In genomic region chr17:45308840-45309239, GRCh38 we compare ENCODE assay signal across 16 cellular contexts. TPM values are rescaled to one million over a fixed set of nuclear protein-coding genes. Genes with fewer than 3 reads are reported as not detected.
A peak's percentile ranks its signal among the peaks of the same experiment; 100 is the strongest.
DNase-seq lines count a peak whose midpoint lies in the region; ATAC-seq, FAIRE-seq and TF ChIP-seq lines count a peak whose summit lies in the region.
"Had no signal": no experiment of that assay in that cellular context is flagged by ENCODE, and none has a peak within 500 bp of the region (broad histone marks: within the 10 kb centered on the region; RNA-seq: fewer than 3 reads in every experiment).

No MANE protein-coding gene starts in this region.

- TF ChIP-seq POLR2A in heart left ventricle (IDR thresholded peaks at IDR 0.05) (no peak), transverse colon (IDR thresholded peaks at IDR 0.05) (no peak), GM12891 (IDR thresholded peaks at IDR 0.05; ENCODE audit: low read depth, low read length) (no peak)

- POLR2A ChIA-PET in activated CD4-positive, alpha-beta memory T cell treated with anti-CD3 and anti-CD28 coated beads for 36 hours (lab: Charles Lee), result interaction anchor here (0.8 to 4.0 kb wide), 2 partner anchors 8 to 82 kb away, joined by 3 to 41 read pairs; partner anchors contain the start of gene MAP3K14

- H3K36me3 Mint-ChIP-seq in activated CD4-positive, alpha-beta memory T cell treated with anti-CD3 and anti-CD28 coated beads for 36 hours, result peaks cover 71% of the 10 kb centered on the region

- FAIRE-seq in GM12891 (lab: Jason Lieb, UNC), result no peak

- H3K27me3 ChIP-seq in heart left ventricle (no peaks in the 10 kb centered on the region), muscle layer of colon (ENCODE audit: control insufficient read depth in 1 of 2, insufficient read depth in 2 of 2, low read length in 2 of 2) (no peaks in the 10 kb centered on the region), transverse colon (no peaks in the 10 kb centered on the region)
- H3K27me3 ChIP-seq: ovary, SJCRH30 had no signal

- H3K36me3 ChIP-seq in heart left ventricle (peaks cover 0 to 24% (median 0%) of the 10 kb centered on the region in 9 donors), muscle layer of colon (ENCODE audit: insufficient read depth, low read length) (no peaks in the 10 kb centered on the region), transverse colon (no peaks in the 10 kb centered on the region)
- H3K36me3 ChIP-seq: ovary, SJCRH30 had no signal

- 98 to 100% (median 99%) methylated on average over 4 to 5 of the region's 5 CpGs for WGBS in heart left ventricle, 4 donors
- 96 to 100% methylated on average over 2 to 5 of the region's 5 CpGs for WGBS in transverse colon (ENCODE audit: low coverage in 1 of 2), 2 donors

- in situ Hi-C loops in transverse colon (cut with MboI; ENCODE audit: low pct_ligation_motif_present in 1 of 4, low pct_unique_long_range_greater_than_20kb in 1 of 4, low sequenced_read_pairs in 3 of 4), result no loop called here

- TF ChIP-seq EP300 in transverse colon (IDR thresholded peaks at IDR 0.05; ENCODE audit: low read depth), result no peak

- no peaks in the 10 kb centered on the region for H3K9me3 ChIP-seq in heart left ventricle
- H3K9me3 ChIP-seq in muscle layer of colon (ENCODE audit: low read length), result no peaks in the 10 kb centered on the region
- H3K9me3 ChIP-seq in transverse colon, result no peaks in the 10 kb centered on the region
- H3K9me3 ChIP-seq: ovary, SJCRH30 had no signal

- H3K4me3 Mint-ChIP-seq in activated CD4-positive, alpha-beta memory T cell treated with anti-CD3 and anti-CD28 coated beads for 36 hours, result no peak overlapping the region

- H3K27ac Mint-ChIP-seq in activated CD4-positive, alpha-beta memory T cell treated with anti-CD3 and anti-CD28 coated beads for 36 hours, result peak overlapping the region; percentile 97

- H3K9ac ChIP-seq in muscle layer of colon (ENCODE audit: low read length), result no peak overlapping the region

- TF ChIP-seq CTCF in heart left ventricle (IDR thresholded peaks at IDR 0.05) (no peak), transverse colon (IDR thresholded peaks at IDR 0.05) (no peak)

- ATAC-seq in heart left ventricle (no peak), HG03520 (IDR thresholded peaks at IDR 0.05; ENCODE audit: unreplicated experiment) (no peak)

- peaks cover 85% of the 10 kb centered on the region for H3K4me1 Mint-ChIP-seq in activated CD4-positive, alpha-beta memory T cell treated with anti-CD3 and anti-CD28 coated beads for 36 hours (ENCODE audit: low read depth)

- CTCF ChIA-PET in activated CD4-positive, alpha-beta memory T cell treated with anti-CD3 and anti-CD28 coated beads for 36 hours (lab: Charles Lee), result interaction anchor here (0.9 to 4.3 kb wide), 5 partner anchors 9 to 173 kb away, joined by 3 to 16 read pairs (median 3); partner anchors contain the start of gene ACBD4

- H3K27ac ChIP-seq in heart left ventricle (peak overlapping the region in 8 of 12 donors; percentile 9 to 95 (median 68)), muscle layer of colon (ENCODE audit: low read depth, low read length) (peak overlapping the region; percentile 19), transverse colon (peak overlapping the region; percentile 99 to 100 (median 100))
- H3K27ac ChIP-seq: epithelial cell of prostate, SJCRH30 had no signal

- H3K4me3 ChIP-seq in heart left ventricle (no peak overlapping the region), muscle layer of colon (ENCODE audit: low read depth in 1 of 2, low read length in 2 of 2) (no peak overlapping the region), transverse colon (no peak overlapping the region)
- H3K4me3 ChIP-seq: ovary, SJCRH30 had no signal

- H3K9me3 Mint-ChIP-seq in activated CD4-positive, alpha-beta memory T cell treated with anti-CD3 and anti-CD28 coated beads for 36 hours, result no peaks in the 10 kb centered on the region

- DNase-seq in heart left ventricle, result no peak
- no peak for DNase-seq in cardiac septum (ENCODE audit: low spot score)
- DNase-seq in activated CD4-positive, alpha-beta memory T cell treated with anti-CD3 and anti-CD28 coated beads for 36 hours, result no peak
- DNase-seq in transverse colon, result no peak
- no peak for DNase-seq in DMS79 (lab: John Stamatoyannopoulos, UW)
- DNase-seq in GM12891 (ENCODE audit: insufficient read length, low spot score), result no peak
- DNase-seq: AML-193; NCI-H2029; ovary; SJCRH30; stimulated activated CD8-positive, alpha-beta memory T cell treated with anti-CD3 and anti-CD28 coated beads, Interleukin-4, amount 100 ng/mL, for 48 hours had no signal

- intact Hi-C loops in heart left ventricle (cut with DNase I) (no loop called here), cardiac septum (cut with DNase I) (no loop called here), transverse colon (cut with DNase I; ENCODE audit: low total_unique reads) (no loop called here)
- intact Hi-C loops in activated CD4-positive, alpha-beta memory T cell treated with anti-CD3 and anti-CD28 coated beads for 36 hours (cut with micrococcal nuclease), result no loop called here

- H3K4me1 ChIP-seq in heart left ventricle (peaks cover 8 to 100% (median 75%) of the 10 kb centered on the region in 12 donors), muscle layer of colon (ENCODE audit: insufficient read depth, low read length) (peaks cover 85% of the 10 kb centered on the region), transverse colon (peaks cover 78 to 94% (median 88%) of the 10 kb centered on the region in 4 donors)

- no peaks in the 10 kb centered on the region for H3K27me3 Mint-ChIP-seq in activated CD4-positive, alpha-beta memory T cell treated with anti-CD3 and anti-CD28 coated beads for 36 hours

TF ChIP-seq in GM12891, 5 proteins besides CTCF, POLR2A, EP300 and RAD21:
- TF ChIP-seq POLR2AphosphoS5 (IDR thresholded peaks at IDR 0.05; ENCODE audit: low read depth, low read length) (no peak), SPI1 (IDR thresholded peaks at IDR 0.05; ENCODE audit: low read depth, low read length) (no peak), PAX5 (IDR thresholded peaks at IDR 0.05; ENCODE audit: insufficient read depth, low read length, severe bottlenecking) (no peak), TAF1 (IDR thresholded peaks at IDR 0.05; ENCODE audit: low read depth, low read length) (no peak), POU2F2 (IDR thresholded peaks at IDR 0.05; ENCODE audit: low read depth, low read length) (no peak)

RNA-seq across cellular contexts. Expression of gene MAP3K14, which starts 8.0 kb away (rescaled TPM):
- total RNA-seq in heart left ventricle (10 to 100 TPM in 8 of 9 donors, 1 to 10 TPM in 1; 9.9 to 21.9 (median 12.7) TPM), cardiac septum (14.6 TPM), transverse colon (10 to 100 TPM; 13.0 to 33.7 (median 18.7) TPM)
- polyA plus RNA-seq in heart left ventricle, result 10 to 100 TPM in 1 of 2 donors, 1 to 10 TPM in 1; 9.0 to 11.2 TPM
- 10 to 100 TPM; 62.9 to 65.0 TPM for total RNA-seq in activated CD4-positive, alpha-beta memory T cell treated with anti-CD3 and anti-CD28 coated beads for 36 hours
- 12.4 TPM for polyA plus RNA-seq in GM12891 (2012; ENCODE audit: low read depth, missing spikeins)

RNA-seq across cellular contexts. Expression of gene SPATA32, which starts 46.9 kb away (rescaled TPM):
- total RNA-seq in heart left ventricle (not detected), cardiac septum (not detected), transverse colon (under 1 TPM in 1 of 4 donors, not detected in 3; 0.48 TPM)
- polyA plus RNA-seq in heart left ventricle, result not detected
- total RNA-seq in activated CD4-positive, alpha-beta memory T cell treated with anti-CD3 and anti-CD28 coated beads for 36 hours, result under 1 TPM in 1 of 2 experiments, not detected in 1; 0.12 TPM
- 0.35 TPM for polyA plus RNA-seq in GM12891 (2012; ENCODE audit: low read depth, missing spikeins)
- total RNA-seq: chondrocyte, lung microvascular endothelial cell had no signal
- polyA plus RNA-seq: ovary had no signal

Comparison
In these comparisons a context has a peak if more than half of its experiments do, and no peak if none do; other contexts are left out.
1. H3K27ac ChIP-seq: peak in every context shown above with its lines; median percentile 100 in transverse colon; 68 in heart left ventricle; 19 in muscle layer of colon.